Comparison of ENCODE assay signal across 14 cellular contexts in the genomic region with DNA sequence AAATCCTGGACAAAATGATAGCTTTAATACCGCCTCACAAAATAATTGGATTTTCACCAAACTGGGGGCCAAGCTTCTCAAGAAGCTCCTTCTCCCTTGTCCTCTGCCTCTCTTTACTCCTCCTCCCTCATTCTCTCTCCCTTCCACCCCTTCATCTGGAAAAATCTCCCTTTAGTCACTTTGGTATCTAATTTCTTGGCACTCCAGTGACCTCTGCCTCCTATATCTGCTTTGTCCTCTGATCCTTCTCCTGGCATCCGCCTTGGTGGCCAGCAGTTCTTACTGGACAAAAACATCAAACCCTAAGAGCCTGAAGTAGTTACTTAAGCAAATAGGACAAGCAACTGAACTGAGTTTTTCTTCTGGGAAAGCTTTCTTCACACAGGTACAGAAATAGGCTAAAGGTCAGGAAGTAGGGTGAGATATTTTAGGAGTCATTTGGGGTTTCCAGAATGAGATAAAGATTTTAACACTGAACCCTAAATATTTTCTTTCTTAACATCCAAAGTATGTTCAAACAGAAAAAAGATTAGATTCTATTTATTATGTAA.
DNase-seq lines count a peak whose midpoint lies in the region; ATAC-seq, FAIRE-seq and TF ChIP-seq lines count a peak whose summit lies in the region.
"Had no signal": no experiment of that assay in that cellular context is flagged by ENCODE, and none has a peak within 500 bp of the region (broad histone marks: within the 10 kb centered on the region; RNA-seq: fewer than 3 reads in every experiment).

No MANE protein-coding gene starts in this region.

- no peaks in the 10 kb centered on the region for H3K9me2 ChIP-seq in MM.1S (replicated peaks; ENCODE audit: insufficient read depth, low read length)

- CTCF ChIA-PET in Calu3 (lab: Charles Lee) = interaction anchor here (0.5 kb wide), 1 partner anchor 1665 kb away, joined by 3 read pairs; no protein-coding TSS in a partner anchor

- peak overlapping the region; percentile 83 for H3K4me2 ChIP-seq in MM.1S (ENCODE audit: low read depth, low read length)

- H3K4me3 Mint-ChIP-seq in Calu3 (ENCODE audit: low read depth, unreplicated experiment) (no peak overlapping the region), chondrocyte (ENCODE audit: unreplicated experiment) (no peak overlapping the region)

- ATAC-seq in gastrocnemius medialis = no peak
- ATAC-seq in omental fat pad (ENCODE audit: low FRiP score) = no peak
- ATAC-seq: activated CD4-positive, CD25-positive, alpha-beta regulatory T cell treated with anti-CD3 and anti-CD28 coated beads, Interleukin-2, amount 50 U/mL, for 24 hours had no signal

- H4K20me1 ChIP-seq in MM.1S (ENCODE audit: insufficient read depth, low read length) = no peaks in the 10 kb centered on the region

- H3K4me3 ChIP-seq in MM.1S (ENCODE audit: low read length) (peak overlapping the region; percentile 27), gastrocnemius medialis (no peak overlapping the region), small intestine (ENCODE audit: low read depth in 1 of 2, low read length in 2 of 2) (no peak overlapping the region)
- H3K4me3 ChIP-seq: pancreas, tibial artery had no signal

- H3K4me1 ChIP-seq in MM.1S (ENCODE audit: low read length) (peaks cover 33% of the 10 kb centered on the region), gastrocnemius medialis (peaks cover 23 to 34% of the 10 kb centered on the region in 2 donors), small intestine (ENCODE audit: control insufficient read depth in 2 of 2, insufficient read depth in 1 of 2, low read depth in 1 of 2, low read length in 1 of 2) (peaks cover 1 to 15% of the 10 kb centered on the region in 2 donors)

- peak overlapping the region; percentile 7; the same call in 1 of the 2 replicates for H3K9ac ChIP-seq in MM.1S (ENCODE audit: low read length)

- in situ Hi-C loops in gastrocnemius medialis (cut with MboI; ENCODE audit: low sequenced_read_pairs in 4 of 4) = loop anchor here in 2 of 4 donors (25.0 kb wide), 1 partner anchor 248 kb away; no protein-coding TSS in a partner anchor

- 84 to 89% (median 86%) methylated on average over 2 of the region's 2 CpGs for WGBS in small intestine, 3 donors

- intact Hi-C loops in Calu3 (cut with micrococcal nuclease; ENCODE audit: unreplicated experiment) = no loop called here
- intact Hi-C loops in gastrocnemius medialis (cut with DNase I; ENCODE audit: low total_unique reads) = no loop called here

- peaks cover 25% of the 10 kb centered on the region for H3K36me3 Mint-ChIP-seq in Calu3 (ENCODE audit: insufficient read depth, unreplicated experiment)
- no peaks in the 10 kb centered on the region for H3K36me3 Mint-ChIP-seq in chondrocyte (ENCODE audit: low read depth)

- H3K27me3 ChIP-seq in MM.1S (replicated peaks; ENCODE audit: insufficient read depth, low read length) = no peaks in the 10 kb centered on the region
- H3K27me3 ChIP-seq in gastrocnemius medialis = no peaks in the 10 kb centered on the region
- H3K27me3 ChIP-seq in small intestine (ENCODE audit: control insufficient read depth in 2 of 2, insufficient read depth in 2 of 2, low read length in 2 of 2) = no peaks in the 10 kb centered on the region
- H3K27me3 ChIP-seq: pancreas, tibial artery had no signal

- H3K27ac Mint-ChIP-seq in Calu3 (ENCODE audit: unreplicated experiment) (peak overlapping the region; percentile 99), chondrocyte (ENCODE audit: unreplicated experiment) (peak overlapping the region; percentile 3)

- no peak for TF ChIP-seq CTCF in Calu3 (IDR thresholded peaks at IDR 0.05; ENCODE audit: unreplicated experiment)
- TF ChIP-seq CTCF in MM.1S (IDR thresholded peaks at IDR 0.05; ENCODE audit: low read length) = no peak
- TF ChIP-seq CTCF in chondrocyte (IDR thresholded peaks at IDR 0.05) = no peak
- TF ChIP-seq CTCF in gastrocnemius medialis (IDR thresholded peaks at IDR 0.05 in 4 of 5, conservative IDR thresholded peaks at IDR 0.05 in 1 of 5) = no peak
- TF ChIP-seq CTCF in omental fat pad (IDR thresholded peaks at IDR 0.05) = no peak

- peaks cover 49% of the 10 kb centered on the region for H3K4me1 Mint-ChIP-seq in Calu3 (ENCODE audit: low read depth, unreplicated experiment)
- peaks cover 45% of the 10 kb centered on the region for H3K4me1 Mint-ChIP-seq in chondrocyte (ENCODE audit: low read depth)

- H3K36me3 ChIP-seq in MM.1S (replicated peaks; ENCODE audit: insufficient read depth, low read length) (no peaks in the 10 kb centered on the region), gastrocnemius medialis (peaks cover 0 to 7% of the 10 kb centered on the region in 2 donors), small intestine (ENCODE audit: control insufficient read depth in 2 of 2, insufficient read depth in 2 of 2, low read length in 2 of 2) (no peaks in the 10 kb centered on the region)
- H3K36me3 ChIP-seq: pancreas had no signal

- H3K9me3 Mint-ChIP-seq in Calu3 (ENCODE audit: low read depth, unreplicated experiment) (no peaks in the 10 kb centered on the region), chondrocyte (ENCODE audit: low read depth) (no peaks in the 10 kb centered on the region)

- no peak for FAIRE-seq in small intestine (lab: Jason Lieb, UNC)
- FAIRE-seq: pancreas had no signal

- no TSS peak for BruUV-seq in Calu3 (replicated peaks; lab: Mats Ljungman, UMichigan)

- H3K79me2 ChIP-seq in MM.1S (ENCODE audit: low read length) = no peaks in the 10 kb centered on the region

- H3K27ac ChIP-seq in MM.1S (ENCODE audit: low read length) (peak overlapping the region; percentile 95; the same call in 1 of the 2 replicates), gastrocnemius medialis (peak overlapping the region; percentile 71 to 83 (median 80)), small intestine (ENCODE audit: low read depth in 1 of 2, low read length in 1 of 2) (no peak overlapping the region)

- H3K27me3 Mint-ChIP-seq in Calu3 (ENCODE audit: unreplicated experiment) (no peaks in the 10 kb centered on the region), chondrocyte (ENCODE audit: low read depth) (no peaks in the 10 kb centered on the region)

- DNase-seq in Calu3 = no peak
- DNase-seq in MM.1S = no peak
- DNase-seq in chondrocyte (ENCODE audit: low spot score) = no peak
- no peak for DNase-seq in gastrocnemius medialis
- no peak for DNase-seq in small intestine
- no peak for DNase-seq in hepatic stellate cell (ENCODE audit: low spot score)
- DNase-seq in omental fat pad (ENCODE audit: low spot score) = no peak
- DNase-seq: aorta, erythroblast, NCI-H345, pancreas, SHP77, tibial artery had no signal

- no peak for TF ChIP-seq POLR2A in gastrocnemius medialis (IDR thresholded peaks at IDR 0.05)

- H3F3A ChIP-seq in MM.1S (ENCODE audit: insufficient read depth, low read length) = peaks cover 31% of the 10 kb centered on the region

- H3K9me3 ChIP-seq in MM.1S (replicated peaks; ENCODE audit: insufficient read depth, low read length) (no peaks in the 10 kb centered on the region), gastrocnemius medialis (no peaks in the 10 kb centered on the region), small intestine (ENCODE audit: control insufficient read depth, low read depth) (no peaks in the 10 kb centered on the region)
- H3K9me3 ChIP-seq: pancreas, tibial artery had no signal

- H2AFZ ChIP-seq in MM.1S (ENCODE audit: low read length) = peak overlapping the region; percentile 54; the same call in 1 of the 2 replicates

Comparison
In these comparisons a context has a peak if more than half of its experiments do, and no peak if none do; other contexts are left out.
1. H3K27ac ChIP-seq: peak in MM.1S (single experiment) and gastrocnemius medialis (4 of 4); none in small intestine (0 of 2).